ENCODE assay signal across 1 cellular context in genomic region chr9:97923529-97924108, GRCh38.
A peak's percentile ranks its signal among the peaks of the same experiment; 100 is the strongest.
TF ChIP-seq lines count a peak whose summit lies in the region.

No MANE protein-coding gene starts in this region.

TF ChIP-seq in K562, 482 proteins besides CTCF, POLR2A, EP300 and RAD21 (continued from another document):
- TF ChIP-seq ELF4 (CRISPR knock-in tag; IDR thresholded peaks at IDR 0.05), result no peak
- TF ChIP-seq TSC22D4 (tag; IDR thresholded peaks at IDR 0.05), result no peak
- TF ChIP-seq ZHX1 (conservative IDR thresholded peaks at IDR 0.05; ENCODE audit: low read length), result no peak
- no peak for TF ChIP-seq WHSC1 (IDR thresholded peaks at IDR 0.05; ENCODE audit: low read length)
- peak; percentile 23; the same call in 1 of the 2 replicates for TF ChIP-seq JUND (IDR thresholded peaks at IDR 0.05; ENCODE audit: borderline replicate concordance, low read depth, low read length)
- TF ChIP-seq JUND (tag; IDR thresholded peaks at IDR 0.05; ENCODE audit: borderline replicate concordance, low read depth, low read length), result peak; percentile 11; the same call in 1 of the 3 replicates
- TF ChIP-seq GTF2B (IDR thresholded peaks at IDR 0.05; ENCODE audit: extremely low read depth, insufficient read length), result no peak
- 0 out of 2 replicates have a peak, but pooled peaks have one; percentile 5 for TF ChIP-seq ZNF239 (CRISPR knock-in tag; IDR thresholded peaks at IDR 0.05)
- no peak for TF ChIP-seq MTF1 (CRISPR knock-in tag; IDR thresholded peaks at IDR 0.05; ENCODE audit: borderline replicate concordance)
- TF ChIP-seq ZBTB8A (IDR thresholded peaks at IDR 0.05; ENCODE audit: partially characterized antibody), result no peak
